ENCODE assay signal across 1 cellular context in genomic region chr22:21937821-21938070, GRCh38.
TF ChIP-seq lines count a peak whose summit lies in the region.

No MANE protein-coding gene starts in this region.

TF ChIP-seq in GM23338, 12 proteins besides CTCF, POLR2A, EP300 and RAD21 (continued from another document):
- TF ChIP-seq, protein P1, sequence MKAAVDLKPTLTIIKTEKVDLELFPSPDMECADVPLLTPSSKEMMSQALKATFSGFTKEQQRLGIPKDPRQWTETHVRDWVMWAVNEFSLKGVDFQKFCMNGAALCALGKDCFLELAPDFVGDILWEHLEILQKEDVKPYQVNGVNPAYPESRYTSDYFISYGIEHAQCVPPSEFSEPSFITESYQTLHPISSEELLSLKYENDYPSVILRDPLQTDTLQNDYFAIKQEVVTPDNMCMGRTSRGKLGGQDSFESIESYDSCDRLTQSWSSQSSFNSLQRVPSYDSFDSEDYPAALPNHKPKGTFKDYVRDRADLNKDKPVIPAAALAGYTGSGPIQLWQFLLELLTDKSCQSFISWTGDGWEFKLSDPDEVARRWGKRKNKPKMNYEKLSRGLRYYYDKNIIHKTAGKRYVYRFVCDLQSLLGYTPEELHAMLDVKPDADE (IDR thresholded peaks at IDR 0.05) = no peak
- TF ChIP-seq REST (IDR thresholded peaks at IDR 0.05; ENCODE audit: unreplicated experiment) (no peak), ZNF114 (CRISPR knock-in tag; IDR thresholded peaks at IDR 0.05) (no peak), JUNB (IDR thresholded peaks at IDR 0.05; ENCODE audit: unreplicated experiment) (no peak), ZNF331 (CRISPR knock-in tag; IDR thresholded peaks at IDR 0.05; ENCODE audit: low read depth) (no peak), NANOG (IDR thresholded peaks at IDR 0.05; ENCODE audit: borderline replicate concordance) (no peak), EZH2phosphoT487 (IDR thresholded peaks at IDR 0.05; ENCODE audit: unreplicated experiment) (no peak)
